In the genomic region with DNA sequence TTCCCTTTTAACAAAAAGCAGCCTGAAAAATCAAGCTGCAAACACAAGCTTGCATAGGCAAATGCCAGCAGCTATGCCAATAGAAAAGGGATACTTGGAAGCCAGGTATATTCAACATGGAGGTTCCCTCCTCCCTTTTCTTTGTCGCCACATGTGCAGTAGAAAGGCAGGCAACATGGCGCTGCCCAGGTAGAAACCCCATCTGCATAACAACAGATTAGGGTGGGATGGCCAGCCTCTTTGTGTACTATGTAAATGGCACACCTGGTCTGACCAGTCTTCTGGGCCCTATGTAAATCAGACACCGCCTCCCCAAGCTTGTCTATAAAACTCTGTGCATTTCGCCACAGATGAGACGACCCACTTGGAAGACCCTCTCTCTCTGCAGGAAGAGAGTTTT, we compare ENCODE assay signal across 21 cellular contexts.
"Had no signal": no experiment of that assay in that cellular context is flagged by ENCODE, and none has a peak within 500 bp of the region (broad histone marks: within the 10 kb centered on the region; RNA-seq: fewer than 3 reads in every experiment).

No MANE protein-coding gene starts in this region.

- ATAC-seq: effector memory CD8-positive, alpha-beta T cell; heart left ventricle; left cardiac atrium; lower lobe of right lung; natural killer cell; stimulated activated naive B cell treated with anti-CD40 and anti-IgM and Interleukin-4, amounts not matched to agents 10 μg/mL and 1 μg/mL and 100 μg/mL, for 72 hours; upper lobe of right lung had no signal

- H3K4me1 ChIP-seq: lower lobe of right lung, sigmoid colon, upper lobe of right lung, vagina had no signal

- H3K4me3 ChIP-seq: heart left ventricle, left ventricle myocardium inferior, lower lobe of right lung, ovary, right atrium auricular region, sigmoid colon, skin epidermis, upper lobe of right lung, vagina had no signal

- H3K36me3 ChIP-seq: heart left ventricle, left ventricle myocardium inferior, lower lobe of right lung, ovary, right atrium auricular region, sigmoid colon, upper lobe of right lung, vagina had no signal

- DNase-seq: effector memory CD8-positive, alpha-beta T cell; foreskin melanocyte; heart left ventricle; hippocampal formation; kidney; left cardiac atrium; left ventricle myocardium inferior; lower lobe of right lung; natural killer cell; ovary; sigmoid colon; stimulated activated CD4-positive, alpha-beta T cell treated with anti-CD3 and anti-CD28 coated beads, Interleukin-2, amount 100 ng/mL, for 24 hours; stimulated activated CD4-positive, alpha-beta T cell treated with anti-CD3 and anti-CD28 coated beads, Interleukin-4, amount 100 ng/mL, for 4 hours; stimulated activated naive B cell treated with anti-CD40 and anti-IgM and Interleukin-4, amounts not matched to agents 10 μg/mL and 1 μg/mL and 100 μg/mL, for 72 hours; upper lobe of right lung had no signal

- H3K27ac ChIP-seq: heart left ventricle, left ventricle myocardium inferior, lower lobe of right lung, ovary, right atrium auricular region, sigmoid colon, skin epidermis, upper lobe of right lung, vagina had no signal

- H3K27ac Mint-ChIP-seq: effector memory CD8-positive, alpha-beta T cell; memory B cell; mesothelial cell of epicardium; natural killer cell; stimulated activated naive B cell treated with anti-CD40 and anti-IgM and Interleukin-4, amounts not matched to agents 10 μg/mL and 1 μg/mL and 100 μg/mL, for 72 hours had no signal

- H3K36me3 Mint-ChIP-seq: memory B cell; mesothelial cell of epicardium; natural killer cell; stimulated activated naive B cell treated with anti-CD40 and anti-IgM and Interleukin-4, amounts not matched to agents 10 μg/mL and 1 μg/mL and 100 μg/mL, for 72 hours had no signal

- H3K4me1 Mint-ChIP-seq: mesothelial cell of epicardium, natural killer cell, neural crest cell had no signal

- H3K27me3 ChIP-seq: heart left ventricle, ovary, right atrium auricular region, sigmoid colon, upper lobe of right lung, vagina had no signal

- H3K9me3 Mint-ChIP-seq: effector memory CD8-positive, alpha-beta T cell; memory B cell; mesothelial cell of epicardium; natural killer cell; neural crest cell; stimulated activated naive B cell treated with anti-CD40 and anti-IgM and Interleukin-4, amounts not matched to agents 10 μg/mL and 1 μg/mL and 100 μg/mL, for 72 hours had no signal

- H3K4me3 Mint-ChIP-seq: effector memory CD8-positive, alpha-beta T cell; memory B cell; mesothelial cell of epicardium; natural killer cell; neural crest cell; stimulated activated naive B cell treated with anti-CD40 and anti-IgM and Interleukin-4, amounts not matched to agents 10 μg/mL and 1 μg/mL and 100 μg/mL, for 72 hours had no signal
